ENCODE assay signal across 1 cellular context in genomic region chr7:37216923-37217322, GRCh38.
TF ChIP-seq lines count a peak whose summit lies in the region.

No MANE protein-coding gene starts in this region.

TF ChIP-seq in SK-N-SH, 30 proteins besides CTCF, POLR2A, EP300 and RAD21 (continued from another document):
- no peak for TF ChIP-seq PBX3 (IDR thresholded peaks at IDR 0.05)
